ENCODE assay signal across 9 cellular contexts in genomic region chr18:11946756-11947155, GRCh38. TPM values are rescaled to one million over a fixed set of nuclear protein-coding genes. Genes with fewer than 3 reads are reported as not detected.
DNase-seq lines count a peak whose midpoint lies in the region; ATAC-seq and TF ChIP-seq lines count a peak whose summit lies in the region.
"Had no signal": no experiment of that assay in that cellular context is flagged by ENCODE, and none has a peak within 500 bp of the region (broad histone marks: within the 10 kb centered on the region; RNA-seq: fewer than 3 reads in every experiment).

No MANE protein-coding gene starts in this region.

- no peaks in the 10 kb centered on the region for H3K9me3 Mint-ChIP-seq in type B pancreatic cell

- H3K4me3 Mint-ChIP-seq in type B pancreatic cell: peak overlapping the region; percentile 28

- H3K9me3 ChIP-seq in BLaER1 treated with 17β-estradiol and CSF1 and Interleukin-3, amounts not matched to agents 10 nM and 100 nM (replicated peaks in 1 of 11): no peaks in the 10 kb centered on the region
- no peaks in the 10 kb centered on the region for H3K9me3 ChIP-seq in lower lobe of right lung

- peak overlapping the region in 9 of 11 experiments; percentile 76 to 88 (median 85); a peak in 18 of 22 replicates for H3K27ac ChIP-seq in BLaER1 treated with 17β-estradiol and CSF1 and Interleukin-3, amounts not matched to agents 10 nM and 100 nM
- H3K27ac ChIP-seq in brain microvascular endothelial cell (peak overlapping the region; percentile 78), lower lobe of right lung (peak overlapping the region; percentile 99)

- peak overlapping the region; percentile 32 to 64 (median 48) for H3K4me3 ChIP-seq in BLaER1 treated with 17β-estradiol and CSF1 and Interleukin-3, amounts not matched to agents 10 nM and 100 nM
- H3K4me3 ChIP-seq in brain microvascular endothelial cell (ENCODE audit: low read depth, low read length) (no peak overlapping the region), lower lobe of right lung (peak overlapping the region; percentile 68)

- intact Hi-C loops in lower lobe of right lung (cut with DNase I): no loop called here

- H3K4me1 Mint-ChIP-seq in type B pancreatic cell (ENCODE audit: unreplicated experiment): peaks cover 22% of the 10 kb centered on the region

- ATAC-seq in HG03378 (IDR thresholded peaks at IDR 0.05; ENCODE audit: unreplicated experiment): peak; percentile 11
- ATAC-seq in lower lobe of right lung: peak in 1 of 2 donors; percentile 36
- no peak for ATAC-seq in HG02588 (IDR thresholded peaks at IDR 0.05; ENCODE audit: unreplicated experiment)
- ATAC-seq in GM21381 (IDR thresholded peaks at IDR 0.05; ENCODE audit: unreplicated experiment): no peak

- H3K27me3 Mint-ChIP-seq in type B pancreatic cell: no peaks in the 10 kb centered on the region

- no peaks in the 10 kb centered on the region for H3K36me3 ChIP-seq in BLaER1 treated with 17β-estradiol and CSF1 and Interleukin-3, amounts not matched to agents 10 nM and 100 nM
- H3K36me3 ChIP-seq in brain microvascular endothelial cell (replicated peaks) (no peaks in the 10 kb centered on the region), lower lobe of right lung (no peaks in the 10 kb centered on the region)
- H3K36me3 ChIP-seq: cardiac muscle cell had no signal

- DNase-seq in brain microvascular endothelial cell (peak; percentile 51), lower lobe of right lung (no peak), type B pancreatic cell (ENCODE audit: extremely low spot score, unreplicated experiment) (no peak), DMS 273 treated with DMSO at 0.1 percent for 48 hours (lab: John Stamatoyannopoulos, UW) (no peak)

- H4K20me1 ChIP-seq in BLaER1 treated with 17β-estradiol and CSF1 and Interleukin-3, amounts not matched to agents 10 nM and 100 nM: no peaks in the 10 kb centered on the region

- H3K4me1 ChIP-seq in BLaER1 treated with 17β-estradiol and CSF1 and Interleukin-3, amounts not matched to agents 10 nM and 100 nM: peaks cover 16 to 46% (median 24%) of the 10 kb centered on the region in 10 experiments
- peaks cover 39% of the 10 kb centered on the region for H3K4me1 ChIP-seq in lower lobe of right lung

- H3K27me3 ChIP-seq in BLaER1 treated with 17β-estradiol and CSF1 and Interleukin-3, amounts not matched to agents 10 nM and 100 nM: no peaks in the 10 kb centered on the region
- H3K27me3 ChIP-seq in brain microvascular endothelial cell (replicated peaks) (no peaks in the 10 kb centered on the region), lower lobe of right lung (ENCODE audit: low read depth) (no peaks in the 10 kb centered on the region)
- H3K27me3 ChIP-seq: cardiac muscle cell had no signal

- no peak for TF ChIP-seq CTCF in brain microvascular endothelial cell (IDR thresholded peaks at IDR 0.05; ENCODE audit: low read depth, low read length, missing control alignments)
- no peak for TF ChIP-seq CTCF in lower lobe of right lung (IDR thresholded peaks at IDR 0.05)
- no peak for TF ChIP-seq CTCF in type B pancreatic cell (conservative IDR thresholded peaks at IDR 0.05)

- in situ Hi-C loops in brain microvascular endothelial cell (cut with HindIII; ENCODE audit: low pct_ligation_motif_present, low sequenced_read_pairs): no loop called here

- H3K4me2 ChIP-seq in BLaER1 treated with 17β-estradiol and CSF1 and Interleukin-3, amounts not matched to agents 10 nM and 100 nM: peak overlapping the region; percentile 73 to 97 (median 89)

- peak overlapping the region in 10 of 11 experiments; percentile 13 to 79 (median 76); a peak in 17 of 22 replicates for H3K9ac ChIP-seq in BLaER1 treated with 17β-estradiol and CSF1 and Interleukin-3, amounts not matched to agents 10 nM and 100 nM

- peak overlapping the region; percentile 71 for H3K27ac Mint-ChIP-seq in type B pancreatic cell

- no peaks in the 10 kb centered on the region for H3K36me3 Mint-ChIP-seq in type B pancreatic cell

RNA-seq across cellular contexts. Expression of gene IMPA2, which starts 34.6 kb away (rescaled TPM):
- 54.2 TPM for total RNA-seq in lower lobe of right lung
- 53.6 and 56.3 TPM in 2 replicates for total RNA-seq in type B pancreatic cell (ENCODE audit: low replicate concordance)

RNA-seq across cellular contexts. Expression of gene MPPE1, which starts 38.6 kb away (rescaled TPM):
- total RNA-seq in lower lobe of right lung (62.1 TPM), type B pancreatic cell (ENCODE audit: low replicate concordance) (35.3 and 35.8 TPM in 2 replicates)
